ENCODE assay signal across 9 cellular contexts in genomic region chr4:22514001-22514400, GRCh38. TPM values are rescaled to one million over a fixed set of nuclear protein-coding genes. Genes with fewer than 3 reads are reported as not detected.
DNase-seq lines count a peak whose midpoint lies in the region; ATAC-seq, FAIRE-seq and TF ChIP-seq lines count a peak whose summit lies in the region.
"Had no signal": no experiment of that assay in that cellular context is flagged by ENCODE, and none has a peak within 500 bp of the region (broad histone marks: within the 10 kb centered on the region; RNA-seq: fewer than 3 reads in every experiment).

No MANE protein-coding gene starts in this region.

- H3F3A ChIP-seq in MM.1S (ENCODE audit: insufficient read depth, low read length) (peaks cover 5% of the 10 kb centered on the region; the same call in 1 of the 2 replicates), neural cell (ENCODE audit: insufficient read depth, low read length, poor library complexity, severe bottlenecking) (peaks cover 3% of the 10 kb centered on the region)

- H3K79me2 ChIP-seq in MM.1S (ENCODE audit: low read length) (peaks cover 50% of the 10 kb centered on the region), neural cell (replicated peaks; ENCODE audit: insufficient read depth, low read length) (peaks cover 43% of the 10 kb centered on the region)

- no peak for ATAC-seq in HG02973 (IDR thresholded peaks at IDR 0.05; ENCODE audit: unreplicated experiment)

- H3K4me1 ChIP-seq in MM.1S (ENCODE audit: low read length), result 0 out of 2 replicates have a peak, but pooled peaks cover 3% of the 10 kb centered on the region
- H3K4me1 ChIP-seq in endodermal cell (ENCODE audit: control insufficient read depth, insufficient read depth, low read length), result peaks cover 5% of the 10 kb centered on the region
- H3K4me1 ChIP-seq in effector memory CD4-positive, alpha-beta T cell (ENCODE audit: control insufficient read depth, insufficient read depth, low read length, poor library complexity, severe bottlenecking), result no peaks in the 10 kb centered on the region

- DNase-seq in EL (peak; percentile 75), MM.1S (no peak), endodermal cell (no peak), GM19239 (ENCODE audit: insufficient read length, low spot score) (no peak), SHP77 (lab: John Stamatoyannopoulos, UW) (no peak)
- no peak for DNase-seq in effector memory CD4-positive, alpha-beta T cell
- DNase-seq: NCI-H1048 had no signal

- H3K27me3 Mint-ChIP-seq in endodermal cell (ENCODE audit: insufficient read depth), result no peaks in the 10 kb centered on the region

- TF ChIP-seq RAD21 in neural cell (conservative IDR thresholded peaks at IDR 0.05), result no peak

- no peaks in the 10 kb centered on the region for H3K9me2 ChIP-seq in MM.1S (replicated peaks; ENCODE audit: insufficient read depth, low read length)
- no peaks in the 10 kb centered on the region for H3K9me2 ChIP-seq in neural cell (ENCODE audit: insufficient read depth, low read length)

- TF ChIP-seq EP300 in neural cell (conservative IDR thresholded peaks at IDR 0.05; ENCODE audit: poor library complexity, severe bottlenecking), result no peak

- 57 to 87% methylated on average over 3 to 6 of the region's 6 CpGs for WGBS in endodermal cell (ENCODE audit: insufficient coverage in 1 of 2, insufficient read length in 1 of 2), 2 experiments

- no peaks in the 10 kb centered on the region for H4K20me1 ChIP-seq in MM.1S (ENCODE audit: insufficient read depth, low read length)
- H4K20me1 ChIP-seq in neural cell (ENCODE audit: insufficient read depth), result no peaks in the 10 kb centered on the region

- no peak for FAIRE-seq in GM19239 (lab: Jason Lieb, UNC)

- no peak overlapping the region for H3K27ac Mint-ChIP-seq in endodermal cell

- H3K27ac ChIP-seq in MM.1S (ENCODE audit: low read length), result no peak overlapping the region
- no peak overlapping the region for H3K27ac ChIP-seq in endodermal cell (ENCODE audit: low read depth, low read length)
- H3K27ac ChIP-seq in neural cell (ENCODE audit: low read length), result no peak overlapping the region
- no peak overlapping the region for H3K27ac ChIP-seq in effector memory CD4-positive, alpha-beta T cell (ENCODE audit: insufficient read depth, low read length, poor library complexity, severe bottlenecking)

- H3K36me3 ChIP-seq in MM.1S (replicated peaks; ENCODE audit: insufficient read depth, low read length), result no peaks in the 10 kb centered on the region
- H3K36me3 ChIP-seq in endodermal cell (ENCODE audit: control insufficient read depth, insufficient read depth, low read length), result no peaks in the 10 kb centered on the region
- no peaks in the 10 kb centered on the region for H3K36me3 ChIP-seq in neural cell (ENCODE audit: insufficient read depth, low read length)
- no peaks in the 10 kb centered on the region for H3K36me3 ChIP-seq in effector memory CD4-positive, alpha-beta T cell (ENCODE audit: control insufficient read depth, insufficient read depth, low read length)

- H3K9me3 ChIP-seq in MM.1S (replicated peaks; ENCODE audit: insufficient read depth, low read length), result no peaks in the 10 kb centered on the region
- H3K9me3 ChIP-seq in endodermal cell (ENCODE audit: control insufficient read depth, low read length), result no peaks in the 10 kb centered on the region
- no peaks in the 10 kb centered on the region for H3K9me3 ChIP-seq in neural cell (ENCODE audit: low read length)
- H3K9me3 ChIP-seq in effector memory CD4-positive, alpha-beta T cell (ENCODE audit: control insufficient read depth, low read length), result no peaks in the 10 kb centered on the region

- peaks cover 2% of the 10 kb centered on the region for H3K36me3 Mint-ChIP-seq in endodermal cell (ENCODE audit: low read depth)

- H3K4me3 ChIP-seq in MM.1S (ENCODE audit: low read length) (peak overlapping the region; percentile 89), endodermal cell (ENCODE audit: low read length) (peak overlapping the region; percentile 91), neural cell (ENCODE audit: low read length) (peak overlapping the region; percentile 94)
- no peak overlapping the region for H3K4me3 ChIP-seq in effector memory CD4-positive, alpha-beta T cell (ENCODE audit: insufficient read depth, low read depth, low read length, poor library complexity, severe bottlenecking)

- H2AFZ ChIP-seq in MM.1S (ENCODE audit: low read length) (no peak overlapping the region), neural cell (ENCODE audit: low read depth, low read length) (no peak overlapping the region)

- TF ChIP-seq CTCF in MM.1S (IDR thresholded peaks at IDR 0.05; ENCODE audit: low read length) (no peak), endodermal cell (conservative IDR thresholded peaks at IDR 0.05) (no peak), neural cell (IDR thresholded peaks at IDR 0.05; ENCODE audit: poor library complexity, severe bottlenecking) (no peak)

- H3K9ac ChIP-seq in MM.1S (ENCODE audit: low read length) (peak overlapping the region; percentile 34; the same call in 1 of the 2 replicates), endodermal cell (ENCODE audit: extremely low read depth, low read length, poor library complexity, severe bottlenecking) (peak overlapping the region; percentile 64), neural cell (ENCODE audit: low read length) (no peak overlapping the region)

- H3K27me3 ChIP-seq in MM.1S (replicated peaks; ENCODE audit: insufficient read depth, low read length) (no peaks in the 10 kb centered on the region), endodermal cell (ENCODE audit: control insufficient read depth, insufficient read depth, low read length, poor library complexity, severe bottlenecking) (no peaks in the 10 kb centered on the region), neural cell (ENCODE audit: insufficient read depth, low read depth, low read length) (no peaks in the 10 kb centered on the region)
- no peaks in the 10 kb centered on the region for H3K27me3 ChIP-seq in effector memory CD4-positive, alpha-beta T cell (replicated peaks; ENCODE audit: control insufficient read depth, insufficient read depth, low read length, poor library complexity, severe bottlenecking)

- peak overlapping the region; percentile 87 for H3K4me2 ChIP-seq in MM.1S (ENCODE audit: low read depth, low read length)
- peak overlapping the region; percentile 88 for H3K4me2 ChIP-seq in neural cell (ENCODE audit: low read length)

- H3K4me1 Mint-ChIP-seq in endodermal cell, result peaks cover 14% of the 10 kb centered on the region

- H3K9me3 Mint-ChIP-seq in endodermal cell, result peaks cover 3% of the 10 kb centered on the region

- peak overlapping the region; percentile 95 for H3K4me3 Mint-ChIP-seq in endodermal cell

TF ChIP-seq in neural cell, 6 proteins besides CTCF, POLR2A, EP300 and RAD21:
- no peak for TF ChIP-seq MXI1 (conservative IDR thresholded peaks at IDR 0.05; ENCODE audit: poor library complexity, severe bottlenecking)
- TF ChIP-seq SMC3 (conservative IDR thresholded peaks at IDR 0.05; ENCODE audit: poor library complexity), result no peak
- TF ChIP-seq REST (IDR thresholded peaks at IDR 0.05; ENCODE audit: borderline replicate concordance), result no peak
- no peak for TF ChIP-seq EZH2 (IDR thresholded peaks at IDR 0.05; ENCODE audit: borderline replicate concordance, insufficient read depth, low read length, poor library complexity, severe bottlenecking)
- no peak for TF ChIP-seq POLR2AphosphoS5 (IDR thresholded peaks at IDR 0.05)
- no peak for TF ChIP-seq TAF1 (IDR thresholded peaks at IDR 0.05; ENCODE audit: low read depth)

RNA-seq across cellular contexts. Expression of gene ADGRA3, which starts 1.9 kb away (rescaled TPM):
- total RNA-seq in endodermal cell, result 10 to 100 TPM; 51.8 to 54.9 TPM
- polyA plus RNA-seq in endodermal cell (2013, experiment 1 of 2), result 69.8 TPM
- 66.8 TPM for polyA plus RNA-seq in endodermal cell (2013, experiment 2 of 2)
- 38.4 and 40.5 TPM in 2 replicates for polyA plus RNA-seq in neural cell
- polyA minus RNA-seq in neural cell, result 91.2 and 91.8 TPM in 2 replicates
